ENCODE assay signal across 1 cellular context in genomic region chr16:67648088-67648763, GRCh38.
TF ChIP-seq lines count a peak whose summit lies in the region.

No MANE protein-coding gene starts in this region.

TF ChIP-seq in HepG2, 621 proteins besides CTCF, POLR2A, EP300 and RAD21:
- TF ChIP-seq MAFK (conservative IDR thresholded peaks at IDR 0.05 in 1 of 2, IDR thresholded peaks at IDR 0.05 in 1 of 2; ENCODE audit: low read length in 2 of 2): no peak
- no peak for TF ChIP-seq ZBTB40 (IDR thresholded peaks at IDR 0.05)
- 0 out of 2 replicates have a peak, but pooled peaks have one; percentile 16 for TF ChIP-seq ZBTB40 (CRISPR knock-in tag; IDR thresholded peaks at IDR 0.05)
- peak; percentile 11 for TF ChIP-seq AGO1 (IDR thresholded peaks at IDR 0.05; ENCODE audit: low read depth, low read length, poor library complexity, severe bottlenecking)
- TF ChIP-seq HIC2 (CRISPR knock-in tag; IDR thresholded peaks at IDR 0.05; ENCODE audit: low read depth): no peak
- no peak for TF ChIP-seq HNF1A (IDR thresholded peaks at IDR 0.05; ENCODE audit: low read depth)
- TF ChIP-seq HNF1A (CRISPR knock-in tag; IDR thresholded peaks at IDR 0.05; ENCODE audit: borderline replicate concordance): 0 out of 2 replicates have a peak, but pooled peaks have one; percentile 29
- TF ChIP-seq HOXA3 (CRISPR knock-in tag; IDR thresholded peaks at IDR 0.05): 0 out of 2 replicates have a peak, but pooled peaks have one; percentile 8
- TF ChIP-seq MTF2 (CRISPR knock-in tag; IDR thresholded peaks at IDR 0.05; ENCODE audit: borderline replicate concordance): peak; percentile 82
- peak; percentile 13; the same call in 1 of the 2 replicates for TF ChIP-seq GABPB1 (CRISPR knock-in tag; IDR thresholded peaks at IDR 0.05)
- peak; percentile 86 for TF ChIP-seq EZH2 (conservative IDR thresholded peaks at IDR 0.05; ENCODE audit: low read depth, low read length)
- TF ChIP-seq POLR2G (IDR thresholded peaks at IDR 0.05; ENCODE audit: low read depth, low read length): no peak
- TF ChIP-seq CENPT (CRISPR knock-in tag; IDR thresholded peaks at IDR 0.05; ENCODE audit: low read depth): no peak
- peak; percentile 30; the same call in 1 of the 2 replicates for TF ChIP-seq ZFY (CRISPR knock-in tag; IDR thresholded peaks at IDR 0.05)
- TF ChIP-seq ZNF800 (CRISPR knock-in tag; IDR thresholded peaks at IDR 0.05): peak; percentile 86
- 0 out of 2 replicates have a peak, but pooled peaks have one; percentile 38 for TF ChIP-seq NFKB2 (CRISPR knock-in tag; IDR thresholded peaks at IDR 0.05; ENCODE audit: borderline replicate concordance)
